In genomic region chr14:49508124-49508523, GRCh38 we compare ENCODE assay signal across 15 cellular contexts.
DNase-seq lines count a peak whose midpoint lies in the region; TF ChIP-seq lines count a peak whose summit lies in the region.
"Had no signal": no experiment of that assay in that cellular context is flagged by ENCODE, and none has a peak within 500 bp of the region (broad histone marks: within the 10 kb centered on the region; RNA-seq: fewer than 3 reads in every experiment).

No MANE protein-coding gene starts in this region.

- H3K36me3 Mint-ChIP-seq in Caco-2 (ENCODE audit: insufficient read depth, unreplicated experiment), result peaks cover 8% of the 10 kb centered on the region

- no peaks in the 10 kb centered on the region for H3K27me3 ChIP-seq in Caco-2 (replicated peaks; ENCODE audit: control insufficient read depth, insufficient read depth, low read length)

- intact Hi-C loops in Caco-2 (cut with micrococcal nuclease; ENCODE audit: unreplicated experiment), result no loop called here

- no peaks in the 10 kb centered on the region for H3K36me3 ChIP-seq in Caco-2 (ENCODE audit: control insufficient read depth, insufficient read depth, low read length)

- peaks cover 36% of the 10 kb centered on the region for H3K4me1 Mint-ChIP-seq in Caco-2 (ENCODE audit: low read depth, unreplicated experiment)

- POLR2A ChIA-PET in Caco-2 (lab: Charles Lee), result no interaction called here

- H3K9me3 Mint-ChIP-seq in Caco-2 (ENCODE audit: unreplicated experiment), result peaks cover 42% of the 10 kb centered on the region
- H3K9me3 Mint-ChIP-seq: CD4-positive, alpha-beta T cell had no signal

- no TSS peak for BruUV-seq in Caco-2 (replicated peaks; lab: Mats Ljungman, UMichigan)

- peaks cover 5% of the 10 kb centered on the region; the same call in 1 of the 2 replicates for H3K9me3 ChIP-seq in Caco-2

- TF ChIP-seq CTCF in Caco-2 (IDR thresholded peaks at IDR 0.05; ENCODE audit: insufficient read depth in 1 of 2, low read depth in 1 of 2, low read length in 1 of 2, severe bottlenecking in 1 of 2, unreplicated experiment in 1 of 2), result no peak

- CTCF ChIA-PET in Caco-2 (lab: Charles Lee), result no interaction called here

- peaks cover 45% of the 10 kb centered on the region for H3K4me1 ChIP-seq in Caco-2

- no peak for DNase-seq in Caco-2
- DNase-seq in M059J (ENCODE audit: low read depth), result peak; percentile 32
- peak; percentile 11 for DNase-seq in astrocyte of the hippocampus (ENCODE audit: low read depth, low spot score)
- peak; percentile 18 for DNase-seq in myocyte (ENCODE audit: low read depth)
- DNase-seq in NCI-H2107 (lab: John Stamatoyannopoulos, UW), result no peak
- no peak for DNase-seq in SHP77 (lab: John Stamatoyannopoulos, UW)
- DNase-seq in SIG-M5 treated with dmso at 0.1 percent for 504 hours (lab: John Stamatoyannopoulos, UW; ENCODE audit: unreplicated experiment), result no peak
- DNase-seq in NCI-H1694 (lab: John Stamatoyannopoulos, UW), result no peak
- DNase-seq: AML-193; CD4-positive, alpha-beta T cell; DMS153; DMS79; GF-D8; GOT3; H9 had no signal

- H3K4me3 ChIP-seq in Caco-2 (ENCODE audit: low read depth, low read length), result no peak overlapping the region

- no peak overlapping the region for H3K4me3 Mint-ChIP-seq in Caco-2 (ENCODE audit: unreplicated experiment)
- H3K4me3 Mint-ChIP-seq: CD4-positive, alpha-beta T cell; H9 had no signal

- H3K27ac Mint-ChIP-seq in Caco-2 (ENCODE audit: unreplicated experiment), result peak overlapping the region; percentile 95
- H3K27ac Mint-ChIP-seq: CD4-positive, alpha-beta T cell; H9 had no signal

- no peaks in the 10 kb centered on the region for H3K27me3 Mint-ChIP-seq in Caco-2 (ENCODE audit: insufficient read depth, unreplicated experiment)

Comparison
In these comparisons a context has a peak if more than half of its experiments do, and no peak if none do; other contexts are left out.
1. DNase-seq: peak in M059J (single experiment), astrocyte of the hippocampus (single experiment) and myocyte (single experiment); none in Caco-2 (0 of 2), NCI-H2107 (single experiment), SHP77 (0 of 2), SIG-M5 treated with dmso at 0.1 percent for 504 hours (single experiment) and NCI-H1694 (single experiment).